In the genomic region with DNA sequence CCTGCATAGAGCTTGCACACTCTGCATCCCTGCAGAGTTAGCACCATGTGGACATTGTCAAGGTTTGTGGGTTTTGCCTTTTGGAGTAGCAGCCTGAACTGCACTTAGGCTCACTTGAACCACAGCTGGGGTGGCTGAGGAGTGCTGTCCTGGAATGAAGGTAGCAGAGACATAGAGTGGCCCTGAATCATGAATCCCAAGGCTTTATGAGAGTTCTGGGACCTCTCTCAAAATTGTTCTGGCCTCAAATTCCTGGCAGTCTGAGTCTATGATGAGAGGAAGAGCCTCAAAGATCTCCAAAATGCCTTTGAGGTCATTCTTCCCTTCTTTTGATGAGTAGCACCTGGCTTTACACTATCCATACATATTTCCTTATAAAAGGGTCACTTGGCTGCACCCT, we compare ENCODE assay signal across 30 cellular contexts. TPM values are rescaled to one million over a fixed set of nuclear protein-coding genes. Genes with fewer than 3 reads are reported as not detected.
DNase-seq lines count a peak whose midpoint lies in the region; ATAC-seq and TF ChIP-seq lines count a peak whose summit lies in the region.
"Had no signal": no experiment of that assay in that cellular context is flagged by ENCODE, and none has a peak within 500 bp of the region (broad histone marks: within the 10 kb centered on the region; RNA-seq: fewer than 3 reads in every experiment).

No MANE protein-coding gene starts in this region.

- CTCF ChIA-PET in OCI-LY7 (lab: Charles Lee; ENCODE audit: unreplicated experiment) = no interaction called here

- TF ChIP-seq CTCF in heart right ventricle (IDR thresholded peaks at IDR 0.05) = no peak
- TF ChIP-seq CTCF in colonic mucosa (IDR thresholded peaks at IDR 0.05) = no peak
- TF ChIP-seq CTCF in mucosa of descending colon (IDR thresholded peaks at IDR 0.05) = no peak
- TF ChIP-seq CTCF in uterus (IDR thresholded peaks at IDR 0.05) = no peak
- no peak for TF ChIP-seq CTCF in OCI-LY7 (conservative IDR thresholded peaks at IDR 0.05; ENCODE audit: low read length)

- DNase-seq in heart right ventricle = no peak
- DNase-seq in Right ventricle myocardium inferior (ENCODE audit: missing footprints) = no peak
- DNase-seq in colonic mucosa = no peak
- no peak for DNase-seq in mucosa of descending colon
- DNase-seq in uterus = peak in 1 of 2 donors; percentile 28
- DNase-seq in NCI-H2081 (lab: John Stamatoyannopoulos, UW) = no peak
- no peak for DNase-seq in NCI-H1417 treated with DMSO at 0.1 percent for 48 hours (lab: John Stamatoyannopoulos, UW)
- DNase-seq in OCI-LY7 (ENCODE audit: low spot score) = no peak
- DNase-seq: activated CD8-positive, alpha-beta memory T cell treated with anti-CD3 and anti-CD28 coated beads, Interleukin-2, amount 10 ng/mL, durations not matched to agents 7 days and 5 days; activated naive CD4-positive, alpha-beta T cell treated with Interleukin-2 at 50 U/mL for 16 hours; activated T-cell treated with anti-CD3 and anti-CD28 coated beads, Interleukin-2, amount 50 U/mL, for 72 hours; BE2C; DMS153; glutamatergic neuron; NCI-H1105; NCI-H1930; NCI-H2227 treated with DMSO at 0.1 percent for 48 hours; nephron progenitor cell; SJCRH30; stimulated activated CD4-positive, alpha-beta T cell treated with anti-CD3 and anti-CD28 coated beads, Interleukin-4, amount 100 ng/mL, for 4 hours had no signal

- BruUV-seq in OCI-LY7 (replicated peaks; lab: Mats Ljungman, UMichigan) = no TSS peak

- H3K9me3 ChIP-seq in heart right ventricle (peaks cover 0 to 53% (median 15%) of the 10 kb centered on the region in 11 donors), colonic mucosa (no peaks in the 10 kb centered on the region), mucosa of descending colon (peaks cover 5% of the 10 kb centered on the region), uterus (peaks cover 0 to 10% of the 10 kb centered on the region in 2 donors), OCI-LY7 (ENCODE audit: low read length) (no peaks in the 10 kb centered on the region)
- H3K9me3 ChIP-seq: BE2C, HAP-1, SJCRH30, vagina had no signal

- H3K4me3 ChIP-seq in heart right ventricle (no peak overlapping the region), colonic mucosa (no peak overlapping the region), mucosa of descending colon (no peak overlapping the region), uterus (no peak overlapping the region), OCI-LY7 (ENCODE audit: low read depth, low read length, poor library complexity, severe bottlenecking) (no peak overlapping the region)
- H3K4me3 ChIP-seq: HAP-1, lung, SJCRH30, vagina had no signal

- POLR2A ChIA-PET in OCI-LY7 (lab: Charles Lee) = no interaction called here

- H4K20me1 ChIP-seq in OCI-LY7 (ENCODE audit: insufficient read depth, low read length) = no peaks in the 10 kb centered on the region

- H3K27me3 ChIP-seq in heart right ventricle = no peaks in the 10 kb centered on the region
- no peaks in the 10 kb centered on the region for H3K27me3 ChIP-seq in colonic mucosa
- H3K27me3 ChIP-seq in uterus = no peaks in the 10 kb centered on the region
- H3K27me3 ChIP-seq: BE2C, SJCRH30, vagina had no signal

- H3K4me2 ChIP-seq in OCI-LY7 (ENCODE audit: low read length) = no peak overlapping the region

- H3K36me3 ChIP-seq in heart right ventricle (no peaks in the 10 kb centered on the region), colonic mucosa (no peaks in the 10 kb centered on the region), mucosa of descending colon (ENCODE audit: low read depth) (no peaks in the 10 kb centered on the region), uterus (no peaks in the 10 kb centered on the region), OCI-LY7 (ENCODE audit: insufficient read depth, low read length) (no peaks in the 10 kb centered on the region)
- H3K36me3 ChIP-seq: BE2C, HAP-1, SJCRH30, vagina had no signal

- TF ChIP-seq POLR2A in uterus (IDR thresholded peaks at IDR 0.05) = no peak

- H3K9me2 ChIP-seq in OCI-LY7 (ENCODE audit: insufficient read depth, low read length) = no peaks in the 10 kb centered on the region

- H3K27ac ChIP-seq in heart right ventricle (peak overlapping the region in 6 of 10 donors; percentile 15 to 59 (median 44)), colonic mucosa (peak overlapping the region; percentile 15), uterus (peak overlapping the region; percentile 92 to 93), OCI-LY7 (ENCODE audit: low read depth, low read length, poor library complexity, severe bottlenecking) (no peak overlapping the region)
- H3K27ac ChIP-seq: parathyroid adenoma, SJCRH30 had no signal

- H3K4me1 ChIP-seq in heart right ventricle (peaks cover 0 to 6% (median 0%) of the 10 kb centered on the region in 9 donors), colonic mucosa (no peaks in the 10 kb centered on the region), mucosa of descending colon (ENCODE audit: low read depth) (no peaks in the 10 kb centered on the region), uterus (peaks cover 0 to 6% of the 10 kb centered on the region in 2 donors), OCI-LY7 (ENCODE audit: insufficient read depth, low read length, poor library complexity, severe bottlenecking) (no peaks in the 10 kb centered on the region)
- H3K4me1 ChIP-seq: BE2C, HAP-1, parathyroid adenoma, SJCRH30 had no signal

- H2AFZ ChIP-seq in OCI-LY7 (ENCODE audit: low read length) = no peak overlapping the region
- H2AFZ ChIP-seq: parathyroid adenoma had no signal

- intact Hi-C loops in heart right ventricle (cut with DNase I) = loop anchor here in 1 of 10 donors (10.0 kb wide), 1 partner anchor 65 kb away; the partner anchor contains the start of gene ADH1B
- intact Hi-C loops in Right ventricle myocardium inferior (cut with DNase I) = no loop called here
- intact Hi-C loops in colonic mucosa (cut with DNase I) = no loop called here
- intact Hi-C loops in mucosa of descending colon (cut with DNase I, micrococcal nuclease) = no loop called here
- intact Hi-C loops in uterus (cut with DNase I; ENCODE audit: low total_unique reads) = no loop called here
- intact Hi-C loops in OCI-LY7 (cut with micrococcal nuclease; ENCODE audit: unreplicated experiment) = no loop called here

- ATAC-seq in heart right ventricle = peak in 4 of 8 donors; percentile 45 to 73 (median 56)
- no peak for ATAC-seq in Right ventricle myocardium inferior
- ATAC-seq in mucosa of descending colon = peak; percentile 27
- ATAC-seq: activated CD8-positive, alpha-beta memory T cell treated with anti-CD3 and anti-CD28 coated beads, Interleukin-2, amount 10 ng/mL, durations not matched to agents 7 days and 5 days; activated T-cell treated with anti-CD3 and anti-CD28 coated beads, Interleukin-2, amount 50 U/mL, for 72 hours; esophagus mucosa; stimulated activated memory B cell treated with anti-CD40 and anti-IgM and Interleukin-4, amounts not matched to agents 10 μg/mL and 1 μg/mL and 100 μg/mL, for 72 hours; WTC11 had no signal

- H3K9ac ChIP-seq in colonic mucosa (ENCODE audit: low read depth in 2 of 2, low read length in 2 of 2) = no peak overlapping the region
- H3K9ac ChIP-seq: parathyroid adenoma had no signal

- no peaks in the 10 kb centered on the region for H3K79me2 ChIP-seq in OCI-LY7 (ENCODE audit: insufficient read depth, low read depth, low read length)
- H3K79me2 ChIP-seq: parathyroid adenoma had no signal

RNA-seq across cellular contexts. Expression of gene ADH1C, which starts 37.1 kb away (rescaled TPM):
- total RNA-seq in heart right ventricle (1 to 10 TPM in 9 of 10 donors, under 1 TPM in 1; 0.85 to 8.6 (median 2.1) TPM), Right ventricle myocardium inferior (7.5 TPM), colonic mucosa (100 to 1,000 TPM; 140 to 240 TPM), mucosa of descending colon (100 to 1,000 TPM; 137 to 502 (median 271) TPM), uterus (1 to 10 TPM in 3 of 4 donors, under 1 TPM in 1; 0.29 to 4.7 (median 2.3) TPM), OCI-LY7 (2022) (not detected in 2 replicates)
- 1 to 10 TPM; 1.6 to 8.3 TPM for polyA plus RNA-seq in heart right ventricle
- not detected in 2 replicates for total RNA-seq in OCI-LY7 (2014; rRNA removed; shearing (Covaris generic))
- total RNA-seq: activated CD8-positive, alpha-beta memory T cell treated with anti-CD3 and anti-CD28 coated beads, Interleukin-2, amount 10 ng/mL, durations not matched to agents 7 days and 5 days; activated T-cell treated with anti-CD3 and anti-CD28 coated beads, Interleukin-2, amount 50 U/mL, for 72 hours; SJCRH30 had no signal

RNA-seq across cellular contexts. Expression of gene ADH7, which starts 45.5 kb away (rescaled TPM):
- total RNA-seq in heart right ventricle (not detected), Right ventricle myocardium inferior (not detected), colonic mucosa (not detected), mucosa of descending colon (not detected), uterus (not detected), OCI-LY7 (2022) (not detected in 2 replicates)
- under 1 TPM in 1 of 2 donors, not detected in 1; 0.04 TPM for polyA plus RNA-seq in heart right ventricle
- total RNA-seq in OCI-LY7 (2014; rRNA removed; shearing (Covaris generic)) = not detected in 2 replicates
- total RNA-seq: activated CD8-positive, alpha-beta memory T cell treated with anti-CD3 and anti-CD28 coated beads, Interleukin-2, amount 10 ng/mL, durations not matched to agents 7 days and 5 days; activated T-cell treated with anti-CD3 and anti-CD28 coated beads, Interleukin-2, amount 50 U/mL, for 72 hours; HT-29; mucosa of gallbladder; SJCRH30; temporal lobe; WTC11 had no signal

Comparison
In these comparisons a context has a peak if more than half of its experiments do, and no peak if none do; other contexts are left out.
1. RNA of gene ADH1C, which starts 37.1 kb away (total RNA-seq): 137 to 502 TPM in mucosa of descending colon and 140 to 240 TPM in colonic mucosa; 7.5 TPM in Right ventricle myocardium inferior (single experiment), 0.29 to 4.7 TPM in uterus, 0.85 to 8.6 TPM in heart right ventricle and not detected in OCI-LY7; every median in the first group is over 10 times any median in the second.